In genomic region chr2:207792244-207792785, GRCh38 we compare ENCODE assay signal across 1 cellular context.
A peak's percentile ranks its signal among the peaks of the same experiment; 100 is the strongest.
TF ChIP-seq lines count a peak whose summit lies in the region.

No MANE protein-coding gene starts in this region.

TF ChIP-seq in HepG2, 621 proteins besides CTCF, POLR2A, EP300 and RAD21 (continued from another document and continues in another):
- TF ChIP-seq ZNF619 (CRISPR knock-in tag; IDR thresholded peaks at IDR 0.05) (0 out of 2 replicates have a peak, but pooled peaks have one; percentile 54), KDM1A (CRISPR knock-in tag; IDR thresholded peaks at IDR 0.05) (no peak), ZNF446 (CRISPR knock-in tag; IDR thresholded peaks at IDR 0.05) (no peak), AHDC1 (CRISPR knock-in tag; IDR thresholded peaks at IDR 0.05; ENCODE audit: borderline replicate concordance) (no peak), ZNF691 (CRISPR knock-in tag; IDR thresholded peaks at IDR 0.05; ENCODE audit: borderline replicate concordance, low read depth) (peak; percentile 40; the same call in 1 of the 2 replicates), KLF15 (CRISPR knock-in tag; IDR thresholded peaks at IDR 0.05; ENCODE audit: borderline replicate concordance) (no peak), ZNF891 (CRISPR knock-in tag; IDR thresholded peaks at IDR 0.05) (no peak), SMAD3 (CRISPR knock-in tag; IDR thresholded peaks at IDR 0.05) (peak; percentile 49; the same call in 1 of the 2 replicates), ZFP91 (CRISPR knock-in tag; IDR thresholded peaks at IDR 0.05; ENCODE audit: borderline replicate concordance) (no peak; the same call in 1 of the 2 replicates), ZNF333 (CRISPR knock-in tag; IDR thresholded peaks at IDR 0.05; ENCODE audit: borderline replicate concordance) (no peak), AGO2 (optimal IDR thresholded peaks at IDR 0.05; ENCODE audit: low read depth, low read length) (no peak), PHF21A (CRISPR knock-in tag; IDR thresholded peaks at IDR 0.05) (no peak), ZNF292 (CRISPR knock-in tag; IDR thresholded peaks at IDR 0.05; ENCODE audit: borderline replicate concordance, low read depth) (peak; percentile 50; the same call in 1 of the 2 replicates), ELF1 (CRISPR knock-in tag; IDR thresholded peaks at IDR 0.05) (peak; percentile 71), IRF9 (CRISPR knock-in tag; IDR thresholded peaks at IDR 0.05; ENCODE audit: borderline replicate concordance) (no peak), ZKSCAN1 (IDR thresholded peaks at IDR 0.05; ENCODE audit: low read length) (no peak), PHB2 (IDR thresholded peaks at IDR 0.05; ENCODE audit: partially characterized antibody) (no peak), ZNF761 (CRISPR knock-in tag; conservative IDR thresholded peaks at IDR 0.05) (no peak), ZBTB7B (CRISPR knock-in tag; IDR thresholded peaks at IDR 0.05) (no peak), ZNF30 (CRISPR knock-in tag; IDR thresholded peaks at IDR 0.05) (no peak), KLF6 (CRISPR knock-in tag; IDR thresholded peaks at IDR 0.05) (no peak), ZNF781 (CRISPR knock-in tag; IDR thresholded peaks at IDR 0.05; ENCODE audit: borderline replicate concordance, not compliant biosample characterization) (no peak), ZSCAN30 (CRISPR knock-in tag; IDR thresholded peaks at IDR 0.05) (no peak), NR2F6 (IDR thresholded peaks at IDR 0.05) (no peak), NR2F6 (CRISPR knock-in tag; IDR thresholded peaks at IDR 0.05) (no peak), ZNF326 (CRISPR knock-in tag; IDR thresholded peaks at IDR 0.05; ENCODE audit: borderline replicate concordance) (no peak), ZHX1 (CRISPR knock-in tag; IDR thresholded peaks at IDR 0.05; ENCODE audit: low read depth) (no peak), ZNF10 (CRISPR knock-in tag; IDR thresholded peaks at IDR 0.05; ENCODE audit: borderline replicate concordance, low read depth) (no peak), SP1 (IDR thresholded peaks at IDR 0.05) (no peak), SP1 (CRISPR knock-in tag; IDR thresholded peaks at IDR 0.05) (no peak), ZNF713 (CRISPR knock-in tag; IDR thresholded peaks at IDR 0.05) (no peak), MXD1 (CRISPR knock-in tag; IDR thresholded peaks at IDR 0.05) (no peak), ZNF318 (CRISPR knock-in tag; IDR thresholded peaks at IDR 0.05) (no peak), PREB (CRISPR knock-in tag; IDR thresholded peaks at IDR 0.05) (no peak), TEAD3 (CRISPR knock-in tag; optimal IDR thresholded peaks at IDR 0.05; ENCODE audit: borderline replicate concordance) (peak; percentile 49), ZNF224 (CRISPR knock-in tag; IDR thresholded peaks at IDR 0.05) (no peak), ZNF282 (IDR thresholded peaks at IDR 0.05; ENCODE audit: partially characterized antibody) (no peak), TAF15 (IDR thresholded peaks at IDR 0.05; ENCODE audit: low read depth, low read length, poor library complexity, severe bottlenecking) (no peak), ZNF24 (IDR thresholded peaks at IDR 0.05) (no peak), ZNF317 (CRISPR knock-in tag; IDR thresholded peaks at IDR 0.05) (no peak), AHR (CRISPR knock-in tag; IDR thresholded peaks at IDR 0.05) (0 out of 2 replicates have a peak, but pooled peaks have one; percentile 26)
